ENCODE assay signal across 8 cellular contexts in the genomic region with DNA sequence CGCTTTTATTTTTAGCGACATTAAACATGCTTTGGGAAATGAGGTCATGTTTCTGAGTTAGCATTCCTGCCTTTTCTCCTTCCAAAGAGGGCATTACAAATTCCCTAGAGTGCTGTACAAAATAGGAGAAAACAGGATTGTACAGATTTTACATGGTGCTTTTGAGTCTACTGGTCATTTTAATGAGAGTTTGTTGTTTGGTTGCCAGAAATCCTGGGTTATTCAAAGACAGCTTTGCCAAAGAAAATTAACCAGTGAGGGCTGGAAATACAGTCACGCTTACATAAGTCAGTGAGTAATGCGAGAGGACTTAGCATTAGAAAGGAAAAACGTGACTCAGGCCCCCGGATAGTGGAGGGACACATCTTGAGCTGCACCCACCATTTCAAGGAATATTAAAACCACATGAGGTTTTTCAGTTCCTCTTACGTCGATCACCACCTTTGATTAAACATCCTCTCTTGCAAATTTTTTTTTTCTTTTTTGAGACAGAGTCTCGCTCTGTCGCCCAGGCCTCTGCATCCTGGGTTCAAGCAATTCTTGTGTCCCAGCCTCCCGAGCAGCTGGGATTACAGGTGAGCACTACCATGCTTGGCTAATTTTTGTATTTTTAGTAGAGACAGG. TPM values are rescaled to one million over a fixed set of nuclear protein-coding genes. Genes with fewer than 3 reads are reported as not detected.
A peak's percentile ranks its signal among the peaks of the same experiment; 100 is the strongest.
DNase-seq lines count a peak whose midpoint lies in the region; ATAC-seq and FAIRE-seq lines count a peak whose summit lies in the region.

No MANE protein-coding gene starts in this region.

- peak overlapping the region in 6 of 8 donors; percentile 49 to 72 (median 64) for H3K4me3 Mint-ChIP-seq in CD4-positive, alpha-beta memory T cell
- peak overlapping the region; percentile 57 for H3K4me3 Mint-ChIP-seq in activated naive CD8-positive, alpha-beta T cell

- no peaks in the 10 kb centered on the region for H3K36me3 ChIP-seq in CD4-positive, alpha-beta memory T cell (ENCODE audit: insufficient read depth, low read length)

- peaks cover 33 to 61% (median 52%) of the 10 kb centered on the region in 4 donors for H3K4me1 Mint-ChIP-seq in CD4-positive, alpha-beta memory T cell
- peaks cover 59% of the 10 kb centered on the region for H3K4me1 Mint-ChIP-seq in activated naive CD8-positive, alpha-beta T cell (ENCODE audit: low read depth)

- peak; percentile 51 to 74 (median 58) for DNase-seq in CD4-positive, alpha-beta memory T cell
- DNase-seq in GOT3 (lab: John Stamatoyannopoulos, UW) (peak; percentile 18), RCC 7860 (ENCODE audit: low spot score) (peak; percentile 91), iris pigment epithelial cell (ENCODE audit: low read depth) (peak; percentile 96), NCI-H2171 treated with DMSO at 0.1 percent for 48 hours (lab: John Stamatoyannopoulos, UW) (no peak)
- DNase-seq in stimulated activated CD8-positive, alpha-beta memory T cell treated with anti-CD3 and anti-CD28 coated beads, Interleukin-15, amount 100 ng/mL, for 48 hours (ENCODE audit: low read depth in 2 of 2), result peak; percentile 41 to 47

- no peaks in the 10 kb centered on the region for H3K27me3 ChIP-seq in CD4-positive, alpha-beta memory T cell (ENCODE audit: insufficient read depth, low read length)

- FAIRE-seq in RCC 7860 (lab: Jason Lieb, UNC), result peak; percentile 90

- CTCF ChIA-PET in CD4-positive, alpha-beta memory T cell (lab: Charles Lee; ENCODE audit: partially characterized antibody), result interaction anchor here (1.3 kb wide), 1 partner anchor 524 kb away, joined by 3 read pairs; no protein-coding TSS in a partner anchor

- peaks cover 0 to under 1% of the 10 kb centered on the region in 2 donors for H3K36me3 Mint-ChIP-seq in CD4-positive, alpha-beta memory T cell
- H3K36me3 Mint-ChIP-seq in activated naive CD8-positive, alpha-beta T cell, result peaks cover under 1% of the 10 kb centered on the region

- no peaks in the 10 kb centered on the region for H3K27me3 Mint-ChIP-seq in CD4-positive, alpha-beta memory T cell
- H3K27me3 Mint-ChIP-seq in activated naive CD8-positive, alpha-beta T cell, result no peaks in the 10 kb centered on the region

- no peaks in the 10 kb centered on the region for H3K9me3 Mint-ChIP-seq in CD4-positive, alpha-beta memory T cell
- H3K9me3 Mint-ChIP-seq in activated naive CD8-positive, alpha-beta T cell (ENCODE audit: low read depth), result no peaks in the 10 kb centered on the region

- H3K4me3 ChIP-seq in CD4-positive, alpha-beta memory T cell (ENCODE audit: low read length in 2 of 2), result no peak overlapping the region

- H3K9me3 ChIP-seq in CD4-positive, alpha-beta memory T cell (ENCODE audit: control insufficient read depth in 1 of 2, low read length in 2 of 2), result no peaks in the 10 kb centered on the region

- POLR2A ChIA-PET in CD4-positive, alpha-beta memory T cell (lab: Charles Lee; ENCODE audit: partially characterized antibody), result no interaction called here

- H3K4me1 ChIP-seq in CD4-positive, alpha-beta memory T cell (ENCODE audit: insufficient read depth, low read length), result peaks cover 49% of the 10 kb centered on the region

- peak overlapping the region; percentile 16 for H3K27ac ChIP-seq in CD4-positive, alpha-beta memory T cell (ENCODE audit: low read depth, low read length)

- H3K27ac Mint-ChIP-seq in CD4-positive, alpha-beta memory T cell, result peak overlapping the region; percentile 72 to 87 (median 84)
- H3K27ac Mint-ChIP-seq in activated naive CD8-positive, alpha-beta T cell, result peak overlapping the region; percentile 61

- no peak for ATAC-seq in HG02973 (IDR thresholded peaks at IDR 0.05; ENCODE audit: unreplicated experiment)

- intact Hi-C loops in CD4-positive, alpha-beta memory T cell (cut with micrococcal nuclease), result loop anchor here (5.0 to 10.0 kb wide), 6 partner anchors 89 to 1921 kb away; a partner anchor contains a TSS

RNA-seq across cellular contexts. Expression of a gene that starts 55.4 kb away (rescaled TPM):
- total RNA-seq in CD4-positive, alpha-beta memory T cell, result 10 to 100 TPM; 31.5 to 32.8 TPM
- 1 to 10 TPM; 5.2 TPM for polyA plus RNA-seq in CD4-positive, alpha-beta memory T cell
